ENCODE assay signal across 11 cellular contexts in genomic region chr22:25109878-25110595, GRCh38.
DNase-seq lines count a peak whose midpoint lies in the region; ATAC-seq and TF ChIP-seq lines count a peak whose summit lies in the region.
"Had no signal": no experiment of that assay in that cellular context is flagged by ENCODE, and none has a peak within 500 bp of the region (broad histone marks: within the 10 kb centered on the region; RNA-seq: fewer than 3 reads in every experiment).

No MANE protein-coding gene starts in this region.

- DNase-seq in activated T-cell treated with anti-CD3 and anti-CD28 coated beads, Interleukin-2, amount 50 U/mL, for 24 hours, result no peak
- DNase-seq in activated T-cell treated with anti-CD3 and anti-CD28 coated beads, Interleukin-2, amount 50 U/mL, for 48 hours, result no peak
- DNase-seq in memory B cell (ENCODE audit: low spot score in 2 of 2) (no peak), tibial artery (no peak), SKM-1 treated with dmso at 0.1 percent for 144 hours (lab: John Stamatoyannopoulos, UW; ENCODE audit: unreplicated experiment) (no peak), NCI-H345 treated with DMSO at 0.1 percent for 48 hours (lab: John Stamatoyannopoulos, UW; ENCODE audit: unreplicated experiment) (no peak)
- DNase-seq: NK-92 treated with Interleukin-12 subunit alpha and Interleukin-12 subunit beta, amount 100 ng/mL, for 24 hours had no signal

- H3K4me1 Mint-ChIP-seq in activated T-cell treated with anti-CD3 and anti-CD28 coated beads, Interleukin-2, amount 50 U/mL, for 24 hours (ENCODE audit: low read depth), result peaks cover 28% of the 10 kb centered on the region
- peaks cover 13% of the 10 kb centered on the region for H3K4me1 Mint-ChIP-seq in memory B cell

- TF ChIP-seq CTCF in tibial artery (IDR thresholded peaks at IDR 0.05), result no peak

- peak overlapping the region; percentile 78 for H3K4me3 Mint-ChIP-seq in activated T-cell treated with anti-CD3 and anti-CD28 coated beads, Interleukin-2, amount 50 U/mL, for 24 hours
- no peak overlapping the region for H3K4me3 Mint-ChIP-seq in memory B cell

- intact Hi-C loops in tibial artery (cut with DNase I; ENCODE audit: low total_unique reads), result no loop called here

- no peaks in the 10 kb centered on the region for H3K27me3 Mint-ChIP-seq in activated T-cell treated with anti-CD3 and anti-CD28 coated beads, Interleukin-2, amount 50 U/mL, for 24 hours
- peaks cover 29% of the 10 kb centered on the region for H3K27me3 Mint-ChIP-seq in memory B cell

- ATAC-seq in memory B cell (ENCODE audit: low read depth), result no peak
- ATAC-seq in GM19324 (IDR thresholded peaks at IDR 0.05; ENCODE audit: low FRiP score, unreplicated experiment), result no peak

- peaks cover 0 to 15% (median 6%) of the 10 kb centered on the region in 3 donors for H3K36me3 ChIP-seq in tibial artery
- H3K36me3 ChIP-seq: brain microvascular endothelial cell, vagina had no signal

- peak overlapping the region in 1 of 2 donors; percentile 48 for H3K4me3 ChIP-seq in tibial artery

- H3K9me3 Mint-ChIP-seq in activated T-cell treated with anti-CD3 and anti-CD28 coated beads, Interleukin-2, amount 50 U/mL, for 24 hours, result peaks cover 6% of the 10 kb centered on the region
- H3K9me3 Mint-ChIP-seq in memory B cell, result no peaks in the 10 kb centered on the region

- H3K36me3 Mint-ChIP-seq in activated T-cell treated with anti-CD3 and anti-CD28 coated beads, Interleukin-2, amount 50 U/mL, for 24 hours (ENCODE audit: low read depth), result peaks cover 3% of the 10 kb centered on the region
- H3K36me3 Mint-ChIP-seq in memory B cell, result no peaks in the 10 kb centered on the region

- no peaks in the 10 kb centered on the region for H3K9me3 ChIP-seq in tibial artery
- H3K9me3 ChIP-seq: vagina had no signal

- H3K27ac Mint-ChIP-seq in activated T-cell treated with anti-CD3 and anti-CD28 coated beads, Interleukin-2, amount 50 U/mL, for 24 hours, result no peak overlapping the region
- peak overlapping the region; percentile 75 for H3K27ac Mint-ChIP-seq in memory B cell

- no peaks in the 10 kb centered on the region for H3K27me3 ChIP-seq in tibial artery
- H3K27me3 ChIP-seq: brain microvascular endothelial cell, vagina had no signal

- peaks cover 0 to 52% (median 43%) of the 10 kb centered on the region in 4 donors for H3K4me1 ChIP-seq in tibial artery

- H3K27ac ChIP-seq in angular gyrus (ENCODE audit: low read depth, low read length) (peak overlapping the region; percentile 83), tibial artery (peak overlapping the region; percentile 78 to 83)
- H3K27ac ChIP-seq: vagina had no signal
